23 cellular contexts compared by ENCODE assay signal in genomic region chr5:58752030-58752429, GRCh38.
"Had no signal": no experiment of that assay in that cellular context is flagged by ENCODE, and none has a peak within 500 bp of the region (broad histone marks: within the 10 kb centered on the region; RNA-seq: fewer than 3 reads in every experiment).

No MANE protein-coding gene starts in this region.

- H3K36me3 Mint-ChIP-seq: IgD-negative memory B cell, T-cell had no signal

- H3K4me3 ChIP-seq: SJSA1 had no signal

- H3K27ac ChIP-seq: HL-60, SJSA1 had no signal

- ATAC-seq: T-cell had no signal

- H3K27ac Mint-ChIP-seq: IgD-negative memory B cell, T-cell had no signal

- H3K9me3 Mint-ChIP-seq: IgD-negative memory B cell, T-cell had no signal

- H3K4me2 ChIP-seq: SK-N-SH had no signal

- H3K4me1 Mint-ChIP-seq: IgD-negative memory B cell, T-cell had no signal

- H3K9me3 ChIP-seq: SJSA1, SK-N-SH had no signal

- H3K9ac ChIP-seq: SK-N-SH had no signal

- H3K4me3 Mint-ChIP-seq: IgD-negative memory B cell, T-cell had no signal

- H3K36me3 ChIP-seq: SJSA1 had no signal

- FAIRE-seq: RCC 7860 had no signal

- H3K4me1 ChIP-seq: SJSA1 had no signal

- DNase-seq: MV-4-11, NCI-H1048, NCI-H1105, NCI-H1417, NCI-H1436 treated with DMSO at 0.1 percent for 48 hours, NCI-H1694, NCI-H187 treated with DMSO at 0.1 percent for 48 hours, NCI-H2029 treated with DMSO at 0.1 percent for 48 hours, NCI-H2171 treated with DMSO at 0.1 percent for 48 hours, NCI-H345, NCI-H446 treated with DMSO at 0.1 percent for 48 hours, NCI-H510A treated with DMSO at 0.1 percent for 48 hours, NCI-H526, NCI-H748 treated with DMSO at 0.1 percent for 48 hours, Right ventricle myocardium superior, RPMI8226, SIG-M5, T-cell had no signal

- H3K27me3 Mint-ChIP-seq: IgD-negative memory B cell had no signal
